31 cellular contexts compared by ENCODE assay signal in the genomic region with DNA sequence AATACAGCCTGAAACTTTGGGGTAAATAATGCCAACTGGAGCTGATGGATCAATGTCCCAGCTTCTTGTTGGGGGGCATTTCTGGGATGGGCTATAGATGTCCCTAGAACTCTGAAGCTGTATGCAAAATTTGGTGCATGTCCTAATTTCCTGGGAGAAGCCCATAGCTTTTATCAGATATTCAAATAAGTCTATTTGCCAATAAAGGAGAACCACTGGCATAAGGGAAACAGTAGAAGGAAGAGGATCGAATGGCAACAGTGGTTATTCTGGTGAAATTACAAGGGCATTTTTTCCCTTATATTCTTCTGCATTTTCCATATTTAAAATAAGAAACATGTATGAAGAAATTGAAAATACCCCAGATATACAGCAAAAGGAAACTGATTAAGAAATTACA.
"Had no signal": no experiment of that assay in that cellular context is flagged by ENCODE, and none has a peak within 500 bp of the region (broad histone marks: within the 10 kb centered on the region; RNA-seq: fewer than 3 reads in every experiment).

No MANE protein-coding gene starts in this region.

- H3K9me3 Mint-ChIP-seq: naive thymus-derived CD8-positive, alpha-beta T cell; natural killer cell treated with Interleukin-12 subunit alpha and Interleukin-12 subunit beta and Interleukin-15 and Interleukin-18, amount 100 ng/mL, for 72 hours; nephron progenitor cell; neural crest cell; stimulated activated memory B cell treated with anti-CD40 and anti-IgM and Interleukin-4, amounts not matched to agents 10 μg/mL and 1 μg/mL and 100 μg/mL, for 72 hours; stimulated activated naive CD8-positive, alpha-beta T cell treated with anti-CD3 and anti-CD28 coated beads, Interleukin-15, amount 100 ng/mL, for 72 hours had no signal

- H3K4me1 Mint-ChIP-seq: naive thymus-derived CD8-positive, alpha-beta T cell; nephron progenitor cell; neural crest cell; stimulated activated memory B cell treated with anti-CD40 and anti-IgM and Interleukin-4, amounts not matched to agents 10 μg/mL and 1 μg/mL and 100 μg/mL, for 72 hours; stimulated activated naive CD8-positive, alpha-beta T cell treated with anti-CD3 and anti-CD28 coated beads, Interleukin-15, amount 100 ng/mL, for 72 hours had no signal

- DNase-seq: naive thymus-derived CD8-positive, alpha-beta T cell; nephron progenitor cell; nucleus accumbens; ovary; posterior cingulate gyrus; psoas muscle; right cardiac atrium; spleen; stimulated activated CD4-positive, alpha-beta T cell treated with anti-CD3 and anti-CD28 coated beads, Interleukin-12 subunit alpha, Interleukin-12 subunit beta, amount 100 ng/mL, for 4 hours; stimulated activated CD4-positive, alpha-beta T cell treated with anti-CD3 and anti-CD28 coated beads, Interleukin-1b, Interleukin-23, amount 100 ng/mL, for 48 hours; stimulated activated CD4-positive, alpha-beta T cell treated with anti-CD3 and anti-CD28 coated beads, Interleukin-4, amount 100 ng/mL, for 1 hour; stimulated activated CD4-positive, alpha-beta T cell treated with anti-CD3 and anti-CD28 coated beads, Interleukin-4, amount 100 ng/mL, for 4 hours; stimulated activated naive CD4-positive, alpha-beta T cell; stimulated activated naive CD8-positive, alpha-beta T cell treated with anti-CD3 and anti-CD28 coated beads, Interleukin-15, amount 100 ng/mL, for 72 hours; stimulated activated naive CD8-positive, alpha-beta T cell treated with anti-CD3 and anti-CD28 coated beads, Interleukin-15, Interleukin-2, amounts not matched to agents 100 U/mL and 50 U/mL, for 24 hours; substantia nigra; testis; tibial artery; transverse colon; upper lobe of left lung had no signal

- H3K4me1 ChIP-seq: psoas muscle, vagina had no signal

- H3K36me3 ChIP-seq: neutrophil, ovary, spleen, suprapubic skin, tibial artery, transverse colon, upper lobe of left lung, vagina had no signal

- H3K27ac Mint-ChIP-seq: natural killer cell treated with Interleukin-12 subunit alpha and Interleukin-12 subunit beta and Interleukin-15 and Interleukin-18, amount 100 ng/mL, for 72 hours; nephron progenitor cell; progenitor cell of endocrine pancreas; stimulated activated memory B cell treated with anti-CD40 and anti-IgM and Interleukin-4, amounts not matched to agents 10 μg/mL and 1 μg/mL and 100 μg/mL, for 72 hours; stimulated activated naive CD8-positive, alpha-beta T cell treated with anti-CD3 and anti-CD28 coated beads, Interleukin-15, amount 100 ng/mL, for 72 hours had no signal

- H2AFZ ChIP-seq: parathyroid adenoma had no signal

- H3K27ac ChIP-seq: neutrophil, ovary, parathyroid adenoma, psoas muscle, skin epidermis, spleen, suprapubic skin, testis, tibial artery, transverse colon, upper lobe of left lung, vagina had no signal

- H3K4me2 ChIP-seq: smooth muscle cell had no signal

- H3K36me3 Mint-ChIP-seq: naive thymus-derived CD8-positive, alpha-beta T cell; natural killer cell treated with Interleukin-12 subunit alpha and Interleukin-12 subunit beta and Interleukin-15 and Interleukin-18, amount 100 ng/mL, for 72 hours; stimulated activated memory B cell treated with anti-CD40 and anti-IgM and Interleukin-4, amounts not matched to agents 10 μg/mL and 1 μg/mL and 100 μg/mL, for 72 hours had no signal

- ATAC-seq: naive thymus-derived CD8-positive, alpha-beta T cell; natural killer cell treated with Interleukin-12 subunit alpha and Interleukin-12 subunit beta and Interleukin-15 and Interleukin-18, amount 100 ng/mL, for 72 hours; psoas muscle; right cardiac atrium; sciatic nerve; stimulated activated memory B cell treated with anti-CD40 and anti-IgM and Interleukin-4, amounts not matched to agents 10 μg/mL and 1 μg/mL and 100 μg/mL, for 72 hours; stimulated activated naive CD8-positive, alpha-beta T cell treated with anti-CD3 and anti-CD28 coated beads, Interleukin-15, amount 100 ng/mL, for 72 hours; stimulated activated naive CD8-positive, alpha-beta T cell treated with anti-CD3 and anti-CD28 coated beads, Interleukin-15, Interleukin-2, amounts not matched to agents 100 U/mL and 50 U/mL, for 24 hours had no signal

- H3K9ac ChIP-seq: parathyroid adenoma had no signal

- H3K9me3 ChIP-seq: neutrophil, ovary, psoas muscle, spleen, suprapubic skin, testis, tibial artery, transverse colon, upper lobe of left lung, vagina had no signal

- H3K4me3 Mint-ChIP-seq: naive thymus-derived CD8-positive, alpha-beta T cell; natural killer cell treated with Interleukin-12 subunit alpha and Interleukin-12 subunit beta and Interleukin-15 and Interleukin-18, amount 100 ng/mL, for 72 hours; nephron progenitor cell; neural crest cell; stimulated activated memory B cell treated with anti-CD40 and anti-IgM and Interleukin-4, amounts not matched to agents 10 μg/mL and 1 μg/mL and 100 μg/mL, for 72 hours; stimulated activated naive CD8-positive, alpha-beta T cell treated with anti-CD3 and anti-CD28 coated beads, Interleukin-15, amount 100 ng/mL, for 72 hours had no signal

- H3K27me3 ChIP-seq: neutrophil, ovary, spleen, suprapubic skin, testis, tibial artery, transverse colon, upper lobe of left lung, vagina had no signal

- H3K4me3 ChIP-seq: ovary, psoas muscle, skin epidermis, smooth muscle cell, spleen, suprapubic skin, testis, tibial artery, transverse colon, upper lobe of left lung, vagina had no signal

- H3K79me2 ChIP-seq: parathyroid adenoma had no signal

- H3K27me3 Mint-ChIP-seq: naive thymus-derived CD8-positive, alpha-beta T cell; natural killer cell treated with Interleukin-12 subunit alpha and Interleukin-12 subunit beta and Interleukin-15 and Interleukin-18, amount 100 ng/mL, for 72 hours; progenitor cell of endocrine pancreas; stimulated activated memory B cell treated with anti-CD40 and anti-IgM and Interleukin-4, amounts not matched to agents 10 μg/mL and 1 μg/mL and 100 μg/mL, for 72 hours; stimulated activated naive CD8-positive, alpha-beta T cell treated with anti-CD3 and anti-CD28 coated beads, Interleukin-15, amount 100 ng/mL, for 72 hours had no signal
